11 cellular contexts compared by ENCODE assay signal in the genomic region with DNA sequence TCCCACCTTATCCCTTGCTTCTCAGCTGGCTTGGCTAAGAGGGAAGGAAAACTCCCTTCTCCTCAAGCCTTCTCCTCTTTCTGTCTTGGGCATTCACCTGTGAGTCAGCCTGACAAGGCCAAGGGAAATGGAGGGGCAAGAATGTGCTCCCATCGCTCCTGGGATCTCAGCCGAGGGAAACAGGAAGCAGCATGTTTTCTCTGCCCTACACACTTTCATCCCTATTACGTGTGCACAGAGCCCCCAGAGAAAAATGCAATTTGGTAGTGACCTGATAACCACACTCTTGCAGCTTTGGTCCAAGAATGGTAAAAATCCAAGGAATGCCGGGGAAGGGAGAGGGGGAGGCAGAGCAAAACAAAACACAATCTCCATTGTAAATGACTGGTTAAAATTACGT. TPM values are rescaled to one million over a fixed set of nuclear protein-coding genes. Genes with fewer than 3 reads are reported as not detected.
DNase-seq lines count a peak whose midpoint lies in the region; ATAC-seq and TF ChIP-seq lines count a peak whose summit lies in the region.
"Had no signal": no experiment of that assay in that cellular context is flagged by ENCODE, and none has a peak within 500 bp of the region (broad histone marks: within the 10 kb centered on the region; RNA-seq: fewer than 3 reads in every experiment).

No MANE protein-coding gene starts in this region.

- H3K4me2 ChIP-seq in PC-3 (ENCODE audit: low read length) (no peak overlapping the region), neural progenitor cell (no peak overlapping the region)

- BruUV-seq in Calu3 (replicated peaks; lab: Mats Ljungman, UMichigan), result no TSS peak
- BruUV-seq in PC-3 (replicated peaks; lab: Mats Ljungman, UMichigan), result no TSS peak

- no peaks in the 10 kb centered on the region for H3K9me3 ChIP-seq in PC-3 (ENCODE audit: low read length)
- no peaks in the 10 kb centered on the region for H3K9me3 ChIP-seq in neural progenitor cell (ENCODE audit: low read depth)

- H3F3A ChIP-seq in PC-3 (ENCODE audit: low read length, unreplicated experiment) (no peaks in the 10 kb centered on the region), neural progenitor cell (ENCODE audit: low read depth) (no peaks in the 10 kb centered on the region)

- no peaks in the 10 kb centered on the region for H3K4me1 ChIP-seq in PC-3 (ENCODE audit: insufficient read depth, low read length)
- peaks cover 6% of the 10 kb centered on the region for H3K4me1 ChIP-seq in neural progenitor cell

- H3K27ac ChIP-seq in PC-3 (ENCODE audit: low read length) (no peak overlapping the region), neural progenitor cell (no peak overlapping the region)

- no peak overlapping the region for H3K27ac Mint-ChIP-seq in Calu3 (ENCODE audit: unreplicated experiment)
- peak overlapping the region; percentile 21 for H3K27ac Mint-ChIP-seq in neural progenitor cell
- H3K27ac Mint-ChIP-seq: dendritic cell treated with granulocyte-macrophage colony-stimulating factor and Interleukin-4, amounts not matched to agents 40 ng/mL and 50 ng/mL, for 4 days; stimulated activated naive CD8-positive, alpha-beta T cell treated with anti-CD3 and anti-CD28 coated beads, Interleukin-15, Interleukin-2, amounts not matched to agents 100 ng/mL and 50 ng/mL, for 24 hours had no signal

- H3K4me3 ChIP-seq in PC-3 (ENCODE audit: low read length) (no peak overlapping the region), epithelial cell of proximal tubule (ENCODE audit: low read depth, low read length) (no peak overlapping the region), neural progenitor cell (no peak overlapping the region)

- TF ChIP-seq CTCF in Calu3 (IDR thresholded peaks at IDR 0.05; ENCODE audit: unreplicated experiment) (no peak), PC-3 (conservative IDR thresholded peaks at IDR 0.05; ENCODE audit: low read depth, low read length) (no peak), epithelial cell of proximal tubule (conservative IDR thresholded peaks at IDR 0.05; ENCODE audit: low read depth, low read length) (no peak), neural progenitor cell (IDR thresholded peaks at IDR 0.05) (no peak)

- H3K27me3 ChIP-seq in PC-3 (ENCODE audit: low read length), result peaks cover 27% of the 10 kb centered on the region
- H3K27me3 ChIP-seq in neural progenitor cell, result no peaks in the 10 kb centered on the region

- H3K4me1 Mint-ChIP-seq in Calu3 (ENCODE audit: low read depth, unreplicated experiment) (peaks cover 11% of the 10 kb centered on the region), neural progenitor cell (peaks cover 5% of the 10 kb centered on the region)

- intact Hi-C loops in Calu3 (cut with micrococcal nuclease; ENCODE audit: unreplicated experiment) (no loop called here), PC-3 (cut with micrococcal nuclease) (no loop called here)

- no peak overlapping the region for H3K9ac ChIP-seq in PC-3 (ENCODE audit: low read length)
- no peak overlapping the region for H3K9ac ChIP-seq in neural progenitor cell

- H4K20me1 ChIP-seq in PC-3 (ENCODE audit: low read length) (no peaks in the 10 kb centered on the region), neural progenitor cell (ENCODE audit: low read depth) (no peaks in the 10 kb centered on the region)

- DNase-seq in Calu3, result peak; percentile 3
- peak; percentile 32 for DNase-seq in PC-3
- peak; percentile 95 for DNase-seq in epithelial cell of proximal tubule (ENCODE audit: low read depth)
- peak; percentile 41 for DNase-seq in neural progenitor cell (ENCODE audit: low spot score)
- no peak for DNase-seq in ureter (ENCODE audit: low spot score)
- no peak for DNase-seq in DMS153 (lab: John Stamatoyannopoulos, UW)
- no peak for DNase-seq in COLO668 (lab: John Stamatoyannopoulos, UW; ENCODE audit: unreplicated experiment)
- DNase-seq: nucleus accumbens had no signal

- no peaks in the 10 kb centered on the region for H3K9me2 ChIP-seq in PC-3 (replicated peaks; ENCODE audit: low read length)

- H3K27me3 Mint-ChIP-seq in Calu3 (ENCODE audit: unreplicated experiment) (no peaks in the 10 kb centered on the region), neural progenitor cell (ENCODE audit: insufficient read depth, low read depth) (peaks cover 2% of the 10 kb centered on the region)
- H3K27me3 Mint-ChIP-seq: stimulated activated naive CD8-positive, alpha-beta T cell treated with anti-CD3 and anti-CD28 coated beads, Interleukin-15, Interleukin-2, amounts not matched to agents 100 ng/mL and 50 ng/mL, for 24 hours had no signal

- no peaks in the 10 kb centered on the region for H3K9me3 Mint-ChIP-seq in Calu3 (ENCODE audit: low read depth, unreplicated experiment)
- H3K9me3 Mint-ChIP-seq in neural progenitor cell, result no peaks in the 10 kb centered on the region
- H3K9me3 Mint-ChIP-seq: dendritic cell treated with granulocyte-macrophage colony-stimulating factor and Interleukin-4, amounts not matched to agents 40 ng/mL and 50 ng/mL, for 4 days; stimulated activated naive CD8-positive, alpha-beta T cell treated with anti-CD3 and anti-CD28 coated beads, Interleukin-15, Interleukin-2, amounts not matched to agents 100 ng/mL and 50 ng/mL, for 24 hours had no signal

- CTCF ChIA-PET in Calu3 (lab: Charles Lee) (no interaction called here), PC-3 (lab: Charles Lee) (no interaction called here)

- no peaks in the 10 kb centered on the region for H3K79me2 ChIP-seq in PC-3 (ENCODE audit: low read length)
- H3K79me2 ChIP-seq in neural progenitor cell (ENCODE audit: low read depth), result no peaks in the 10 kb centered on the region

- H3K36me3 ChIP-seq in PC-3 (ENCODE audit: low read depth, low read length) (no peaks in the 10 kb centered on the region), neural progenitor cell (no peaks in the 10 kb centered on the region)

- POLR2A ChIA-PET in PC-3 (lab: Charles Lee; ENCODE audit: unreplicated experiment), result no interaction called here

- peak; percentile 29; the same call in 1 of the 2 replicates for ATAC-seq in PC-3
- no peak for ATAC-seq in GM21360 (IDR thresholded peaks at IDR 0.05; ENCODE audit: unreplicated experiment)

- H3K36me3 Mint-ChIP-seq in Calu3 (ENCODE audit: insufficient read depth, unreplicated experiment) (no peaks in the 10 kb centered on the region), neural progenitor cell (no peaks in the 10 kb centered on the region)

- 0 out of 2 replicates have a peak overlapping the region, but pooled peaks have one; percentile 37 for H2AFZ ChIP-seq in PC-3 (ENCODE audit: low read length)
- no peak overlapping the region for H2AFZ ChIP-seq in neural progenitor cell (replicated peaks)

- H3K4me3 Mint-ChIP-seq in Calu3 (ENCODE audit: low read depth, unreplicated experiment) (no peak overlapping the region), neural progenitor cell (no peak overlapping the region)
- H3K4me3 Mint-ChIP-seq: dendritic cell treated with granulocyte-macrophage colony-stimulating factor and Interleukin-4, amounts not matched to agents 40 ng/mL and 50 ng/mL, for 4 days; stimulated activated naive CD8-positive, alpha-beta T cell treated with anti-CD3 and anti-CD28 coated beads, Interleukin-15, Interleukin-2, amounts not matched to agents 100 ng/mL and 50 ng/mL, for 24 hours had no signal

RNA-seq across cellular contexts. Expression of a gene that starts 32.9 kb away (rescaled TPM):
- total RNA-seq in Calu3 (2022) (4.7 and 5.0 TPM in 2 replicates), PC-3 (2014; rRNA removed) (7.6 and 9.7 TPM in 2 replicates), epithelial cell of proximal tubule (18.1 and 19.0 TPM in 2 replicates), neural progenitor cell (ENCODE audit: low replicate concordance) (8.8 and 18.7 TPM in 2 replicates), ureter (38.9 TPM)

Comparison
In these comparisons a context has a peak if more than half of its experiments do, and no peak if none do; other contexts are left out.
1. DNase-seq: peak in Calu3 (single experiment), PC-3 (single experiment), epithelial cell of proximal tubule (single experiment) and neural progenitor cell (single experiment); none in ureter (single experiment), DMS153 (single experiment) and COLO668 (single experiment).